ENCODE assay signal across 8 cellular contexts in the genomic region with DNA sequence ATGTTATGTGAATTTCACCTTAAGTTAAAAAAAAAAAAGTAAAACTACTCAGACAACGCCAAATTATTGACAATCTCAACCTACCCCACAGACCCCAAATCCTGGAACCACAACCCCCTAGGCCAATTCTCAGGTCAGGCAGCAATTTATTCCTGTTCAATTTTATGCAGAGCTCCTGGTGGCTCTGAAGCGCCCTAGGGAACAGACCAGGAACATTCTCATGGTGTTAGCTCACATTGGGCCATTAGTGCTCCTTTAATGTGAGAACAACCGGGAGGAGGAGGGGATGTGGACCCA. TPM values are rescaled to one million over a fixed set of nuclear protein-coding genes. Genes with fewer than 3 reads are reported as not detected.
DNase-seq lines count a peak whose midpoint lies in the region; ATAC-seq and TF ChIP-seq lines count a peak whose summit lies in the region.

No MANE protein-coding gene starts in this region.

- no peaks in the 10 kb centered on the region for H3K9me3 Mint-ChIP-seq in T-cell

- peaks cover under 1% of the 10 kb centered on the region for H3K36me3 Mint-ChIP-seq in T-cell

- peaks cover 4 to 11% of the 10 kb centered on the region in 2 donors for H3K27me3 Mint-ChIP-seq in T-cell

- peaks cover 11 to 20% (median 19%) of the 10 kb centered on the region in 3 donors for H3K4me1 Mint-ChIP-seq in T-cell

- no peaks in the 10 kb centered on the region for H3K27me3 ChIP-seq in foreskin keratinocyte

- no peak overlapping the region for H3K27ac Mint-ChIP-seq in T-cell

- peak overlapping the region; percentile 62 for H3K4me3 ChIP-seq in GM12865 (ENCODE audit: low read depth, low read length)
- H3K4me3 ChIP-seq in skeletal muscle cell (ENCODE audit: low read depth, low read length): peak overlapping the region; percentile 62

- H3K27ac ChIP-seq in foreskin keratinocyte: peak overlapping the region; percentile 18

- peaks cover 11% of the 10 kb centered on the region for H3K4me1 ChIP-seq in foreskin keratinocyte

- ATAC-seq in T-cell (replicated peaks in 1 of 4) (no peak), foreskin keratinocyte (no peak), HG03460 (IDR thresholded peaks at IDR 0.05; ENCODE audit: unreplicated experiment) (no peak)

- no peak for DNase-seq in GM12865 (ENCODE audit: low read depth)
- no peak for DNase-seq in T-cell
- DNase-seq in foreskin keratinocyte: no peak
- no peak for DNase-seq in skeletal muscle cell (ENCODE audit: low read depth)
- no peak for DNase-seq in NCI-H2196 (lab: John Stamatoyannopoulos, UW; ENCODE audit: unreplicated experiment)
- DNase-seq in inferior parietal cortex (ENCODE audit: extremely low spot score): no peak
- no peak for DNase-seq in stimulated activated CD4-positive, alpha-beta T cell treated with anti-CD3 and anti-CD28 coated beads, Interleukin-1b, Interleukin-23, amount 100 ng/mL, for 48 hours

- CTCF ChIA-PET in T-cell (lab: Charles Lee): no interaction called here

- TF ChIP-seq CTCF in GM12865 (IDR thresholded peaks at IDR 0.05; ENCODE audit: insufficient read depth, low read depth, low read length, missing control alignments) (no peak), foreskin keratinocyte (conservative IDR thresholded peaks at IDR 0.05) (no peak)

- POLR2A ChIA-PET in T-cell (lab: Charles Lee): no interaction called here

- H3K4me3 Mint-ChIP-seq in T-cell: peak overlapping the region; percentile 73 to 84 (median 81)

RNA-seq across cellular contexts. Expression of a gene that starts 0.4 kb away (rescaled TPM):
- total RNA-seq in T-cell (1 to 10 TPM; 1.9 to 5.6 (median 4.0) TPM), foreskin keratinocyte (10.2 and 16.5 TPM in 2 replicates)
- 8.0 and 11.9 TPM in 2 replicates for polyA plus RNA-seq in foreskin keratinocyte
